ENCODE assay signal across 8 cellular contexts in the genomic region with DNA sequence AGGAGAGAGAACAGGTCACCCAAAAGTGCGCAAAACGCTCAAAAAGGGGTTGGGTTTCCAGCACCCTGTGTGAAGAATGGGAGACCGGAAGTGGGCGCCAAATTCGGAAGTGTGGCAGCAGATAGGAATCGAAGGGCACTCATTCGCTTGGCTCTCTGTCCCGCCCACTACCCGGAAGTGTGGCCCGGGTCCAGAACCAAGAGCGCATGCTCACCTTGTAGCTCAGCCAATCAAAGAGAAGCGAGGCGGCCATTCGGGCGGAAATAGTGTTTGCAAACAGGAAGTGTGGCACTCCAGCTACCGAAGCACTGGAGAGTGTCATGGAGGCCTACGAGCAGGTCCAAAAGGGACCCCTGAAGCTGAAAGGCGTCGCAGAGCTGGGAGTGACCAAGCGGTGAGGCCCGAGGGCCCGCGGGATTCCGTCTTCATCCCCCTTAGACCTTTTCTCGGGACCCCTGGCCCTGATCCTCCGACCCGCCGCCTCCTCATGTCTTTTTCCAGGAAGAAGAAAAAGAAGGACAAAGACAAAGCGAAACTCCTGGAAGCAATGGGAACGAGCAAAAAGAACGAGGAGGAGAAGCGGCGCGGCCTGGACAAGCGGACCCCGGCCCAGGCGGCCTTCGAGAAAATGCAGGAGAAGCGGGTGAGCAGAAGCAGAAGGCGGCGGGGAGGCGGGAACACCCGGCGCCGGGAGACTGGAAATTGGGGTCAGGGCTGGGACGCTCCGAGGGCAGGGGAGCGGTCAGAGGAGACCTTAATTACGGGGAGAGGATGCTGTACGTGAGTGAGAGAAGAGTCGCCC. TPM values are rescaled to one million over a fixed set of nuclear protein-coding genes. Genes with fewer than 3 reads are reported as not detected.
DNase-seq lines count a peak whose midpoint lies in the region; ATAC-seq and TF ChIP-seq lines count a peak whose summit lies in the region.

TSS of gene FAM32A (plus strand) at position 288 of the 802 bp plus-strand sequence. CDS start at position 321, 33 bp downstream.

- H3K27ac ChIP-seq in GM23338 (ENCODE audit: low read depth), result no peak within 1 kb of the TSS

- H3K27ac Mint-ChIP-seq in GM23338 (peak within 1 kb of the TSS; percentile 98), naive B cell (peak within 1 kb of the TSS; percentile 95 to 99 (median 98))
- H3K27ac Mint-ChIP-seq in stimulated activated memory B cell treated with anti-CD40 and anti-IgM and Interleukin-4, amounts not matched to agents 10 μg/mL and 1 μg/mL and 100 μg/mL, for 72 hours, result peak within 1 kb of the TSS; percentile 100

- H3K4me2 ChIP-seq in GM23338, result peak within 1 kb of the TSS; percentile 91

- ATAC-seq in GM23338 (peak; percentile 94), naive B cell (ENCODE audit: low read depth in 2 of 2) (peak; percentile 91)
- peak; percentile 96 for ATAC-seq in stimulated activated memory B cell treated with anti-CD40 and anti-IgM and Interleukin-4, amounts not matched to agents 10 μg/mL and 1 μg/mL and 100 μg/mL, for 72 hours

- H2AFZ ChIP-seq in GM23338, result peak within 1 kb of the TSS; percentile 15; the same call in 1 of the 2 replicates

- peaks cover 15% of the 10 kb centered on the region for H3K79me2 ChIP-seq in GM23338 (replicated peaks; ENCODE audit: insufficient read depth)

- peaks cover 4% of the 10 kb centered on the region; the same call in 1 of the 2 replicates for H4K20me1 ChIP-seq in GM23338 (replicated peaks; ENCODE audit: insufficient read depth)

- peaks cover 27% of the 10 kb centered on the region for H3K36me3 Mint-ChIP-seq in GM23338 (ENCODE audit: low read depth)
- peaks cover 6 to 9% of the 10 kb centered on the region in 2 donors for H3K36me3 Mint-ChIP-seq in naive B cell
- H3K36me3 Mint-ChIP-seq in stimulated activated memory B cell treated with anti-CD40 and anti-IgM and Interleukin-4, amounts not matched to agents 10 μg/mL and 1 μg/mL and 100 μg/mL, for 72 hours, result peaks cover 35% of the 10 kb centered on the region

- H3K4me1 Mint-ChIP-seq in GM23338 (peaks cover 3% of the 10 kb centered on the region; the same call in 2 of the 3 replicates), naive B cell (peaks cover 27 to 55% (median 46%) of the 10 kb centered on the region in 3 donors)
- peaks cover 44% of the 10 kb centered on the region for H3K4me1 Mint-ChIP-seq in stimulated activated memory B cell treated with anti-CD40 and anti-IgM and Interleukin-4, amounts not matched to agents 10 μg/mL and 1 μg/mL and 100 μg/mL, for 72 hours

- no peaks in the 10 kb centered on the region for H3K9me2 ChIP-seq in GM23338 (ENCODE audit: insufficient read depth)

- H3K9me3 Mint-ChIP-seq in GM23338 (no peaks in the 10 kb centered on the region), naive B cell (no peaks in the 10 kb centered on the region)
- no peaks in the 10 kb centered on the region for H3K9me3 Mint-ChIP-seq in stimulated activated memory B cell treated with anti-CD40 and anti-IgM and Interleukin-4, amounts not matched to agents 10 μg/mL and 1 μg/mL and 100 μg/mL, for 72 hours

- H3K27me3 Mint-ChIP-seq in GM23338 (ENCODE audit: insufficient read depth, low read depth, poor library complexity) (peaks cover 12% of the 10 kb centered on the region), naive B cell (no peaks in the 10 kb centered on the region)
- no peaks in the 10 kb centered on the region for H3K27me3 Mint-ChIP-seq in stimulated activated memory B cell treated with anti-CD40 and anti-IgM and Interleukin-4, amounts not matched to agents 10 μg/mL and 1 μg/mL and 100 μg/mL, for 72 hours

- H3K27me3 ChIP-seq in GM23338 (ENCODE audit: insufficient read depth), result no peaks in the 10 kb centered on the region

- no peaks in the 10 kb centered on the region for H3K4me1 ChIP-seq in GM23338 (ENCODE audit: insufficient read depth)

- H3K36me3 ChIP-seq in GM23338 (ENCODE audit: insufficient read depth), result no peaks in the 10 kb centered on the region

- H3K4me3 Mint-ChIP-seq in GM23338 (peak within 1 kb of the TSS; percentile 95), naive B cell (peak within 1 kb of the TSS; percentile 99 to 100 (median 100))
- peak within 1 kb of the TSS; percentile 100 for H3K4me3 Mint-ChIP-seq in stimulated activated memory B cell treated with anti-CD40 and anti-IgM and Interleukin-4, amounts not matched to agents 10 μg/mL and 1 μg/mL and 100 μg/mL, for 72 hours

- TF ChIP-seq CTCF in GM23338 (conservative IDR thresholded peaks at IDR 0.05; ENCODE audit: low read depth in 2 of 2), result peak; percentile 46 to 57; a peak in 3 of 4 replicates

- H3F3A ChIP-seq in GM23338 (replicated peaks; ENCODE audit: low read depth), result no peaks in the 10 kb centered on the region

- peak within 1 kb of the TSS; percentile 64 for H3K4me3 ChIP-seq in GM23338

- peak; percentile 99 for DNase-seq in Daoy (ENCODE audit: low read depth)
- peak; percentile 98 for DNase-seq in GM23338 (ENCODE audit: low spot score)
- peak; percentile 99 for DNase-seq in LHCN-M2 (ENCODE audit: low read depth)
- DNase-seq in RPMI8226, result peak; percentile 99
- peak; percentile 95 to 99 for DNase-seq in activated T-helper 1 cell treated with anti-CD3 and anti-CD28 coated beads, Interleukin-2, amount 50 U/mL, for 16 hours (ENCODE audit: low read depth in 1 of 2, low spot score in 1 of 2)
- DNase-seq in fibroblast of gingiva (ENCODE audit: low read depth), result peak; percentile 99
- peak; percentile 98 for DNase-seq in naive B cell

TF ChIP-seq in GM23338, 12 proteins besides CTCF, POLR2A, EP300 and RAD21:
- peak; percentile 54 for TF ChIP-seq POLR2AphosphoS5 (IDR thresholded peaks at IDR 0.05; ENCODE audit: low read depth)
- peak; percentile 57; the same call in 1 of the 2 replicates for TF ChIP-seq CREB1 (CRISPR knock-in tag; IDR thresholded peaks at IDR 0.05; ENCODE audit: low read depth)
- TF ChIP-seq, protein P1, sequence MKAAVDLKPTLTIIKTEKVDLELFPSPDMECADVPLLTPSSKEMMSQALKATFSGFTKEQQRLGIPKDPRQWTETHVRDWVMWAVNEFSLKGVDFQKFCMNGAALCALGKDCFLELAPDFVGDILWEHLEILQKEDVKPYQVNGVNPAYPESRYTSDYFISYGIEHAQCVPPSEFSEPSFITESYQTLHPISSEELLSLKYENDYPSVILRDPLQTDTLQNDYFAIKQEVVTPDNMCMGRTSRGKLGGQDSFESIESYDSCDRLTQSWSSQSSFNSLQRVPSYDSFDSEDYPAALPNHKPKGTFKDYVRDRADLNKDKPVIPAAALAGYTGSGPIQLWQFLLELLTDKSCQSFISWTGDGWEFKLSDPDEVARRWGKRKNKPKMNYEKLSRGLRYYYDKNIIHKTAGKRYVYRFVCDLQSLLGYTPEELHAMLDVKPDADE (IDR thresholded peaks at IDR 0.05), result peak; percentile 87
- no peak for TF ChIP-seq EZH2phosphoT487 (IDR thresholded peaks at IDR 0.05; ENCODE audit: unreplicated experiment)

RNA-seq across cellular contexts. Expression of gene FAM32A, which starts in this region (rescaled TPM):
- 231 and 233 TPM in 2 replicates for total RNA-seq in Daoy (2014; rRNA removed; shearing (Covaris generic))
- 58.2 and 62.3 TPM in 2 replicates for total RNA-seq in GM23338 (2014; rRNA removed; shearing (Covaris generic))
- polyA plus RNA-seq in GM23338 (2016; fragmentation: Nextera tagmentation; extraction: Ambion mirVana) (58.9 and 67.3 TPM in 2 replicates), naive B cell (ENCODE audit: low read depth in 6 of 6) (100 to 1,000 TPM; 123 to 235 (median 155) TPM)
- 151 and 152 TPM in 2 replicates for total RNA-seq in LHCN-M2 (2014; rRNA removed)
- polyA plus RNA-seq in LHCN-M2 (2012), result 89.7 TPM
